Comparison of ENCODE assay signal across 1 cellular context in the genomic region with DNA sequence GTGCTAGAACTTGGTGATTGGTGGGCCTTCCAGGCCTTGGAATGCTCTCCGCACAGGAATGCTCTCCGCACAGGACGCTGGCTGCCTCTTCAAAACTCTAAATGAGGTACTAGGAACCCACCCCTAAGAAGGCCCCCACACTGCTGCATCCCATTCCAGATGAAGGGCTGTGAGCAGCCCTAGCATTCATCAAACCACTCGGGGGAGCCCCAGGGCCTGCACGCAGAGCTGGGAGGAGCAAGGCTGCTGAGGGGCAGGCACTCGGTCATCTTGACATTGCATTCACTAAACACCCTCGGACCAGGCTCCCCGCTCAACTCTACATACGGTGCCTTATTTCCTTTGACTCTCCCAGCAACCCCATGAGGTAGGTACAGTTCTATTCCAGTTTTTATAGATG.
TF ChIP-seq lines count a peak whose summit lies in the region.

No MANE protein-coding gene starts in this region.

TF ChIP-seq in HepG2, 621 proteins besides CTCF, POLR2A, EP300 and RAD21:
- TF ChIP-seq MAF1 (CRISPR knock-in tag; IDR thresholded peaks at IDR 0.05; ENCODE audit: borderline replicate concordance) (no peak), ZNF777 (CRISPR knock-in tag; IDR thresholded peaks at IDR 0.05) (no peak), MTA3 (CRISPR knock-in tag; IDR thresholded peaks at IDR 0.05) (no peak), SOX6 (IDR thresholded peaks at IDR 0.05) (no peak), SOX6 (CRISPR knock-in tag; IDR thresholded peaks at IDR 0.05) (no peak), ZFP36L2 (CRISPR knock-in tag; IDR thresholded peaks at IDR 0.05) (no peak), ZNF350 (CRISPR knock-in tag; IDR thresholded peaks at IDR 0.05; ENCODE audit: borderline replicate concordance, low read depth) (no peak), STAG1 (CRISPR knock-in tag; IDR thresholded peaks at IDR 0.05) (peak; percentile 61), SNAPC2 (CRISPR knock-in tag; IDR thresholded peaks at IDR 0.05) (no peak), KLF16 (CRISPR knock-in tag; IDR thresholded peaks at IDR 0.05) (no peak), GABPB1 (CRISPR knock-in tag; IDR thresholded peaks at IDR 0.05) (no peak)
- TF ChIP-seq, protein P1, sequence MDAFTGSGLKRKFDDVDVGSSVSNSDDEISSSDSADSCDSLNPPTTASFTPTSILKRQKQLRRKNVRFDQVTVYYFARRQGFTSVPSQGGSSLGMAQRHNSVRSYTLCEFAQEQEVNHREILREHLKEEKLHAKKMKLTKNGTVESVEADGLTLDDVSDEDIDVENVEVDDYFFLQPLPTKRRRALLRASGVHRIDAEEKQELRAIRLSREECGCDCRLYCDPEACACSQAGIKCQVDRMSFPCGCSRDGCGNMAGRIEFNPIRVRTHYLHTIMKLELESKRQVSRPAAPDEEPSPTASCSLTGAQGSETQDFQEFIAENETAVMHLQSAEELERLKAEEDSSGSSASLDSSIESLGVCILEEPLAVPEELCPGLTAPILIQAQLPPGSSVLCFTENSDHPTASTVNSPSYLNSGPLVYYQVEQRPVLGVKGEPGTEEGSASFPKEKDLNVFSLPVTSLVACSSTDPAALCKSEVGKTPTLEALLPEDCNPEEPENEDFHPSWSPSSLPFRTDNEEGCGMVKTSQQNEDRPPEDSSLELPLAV (CRISPR knock-in tag; conservative IDR thresholded peaks at IDR 0.05; ENCODE audit: low read depth) = no peak
- TF ChIP-seq, protein P2, sequence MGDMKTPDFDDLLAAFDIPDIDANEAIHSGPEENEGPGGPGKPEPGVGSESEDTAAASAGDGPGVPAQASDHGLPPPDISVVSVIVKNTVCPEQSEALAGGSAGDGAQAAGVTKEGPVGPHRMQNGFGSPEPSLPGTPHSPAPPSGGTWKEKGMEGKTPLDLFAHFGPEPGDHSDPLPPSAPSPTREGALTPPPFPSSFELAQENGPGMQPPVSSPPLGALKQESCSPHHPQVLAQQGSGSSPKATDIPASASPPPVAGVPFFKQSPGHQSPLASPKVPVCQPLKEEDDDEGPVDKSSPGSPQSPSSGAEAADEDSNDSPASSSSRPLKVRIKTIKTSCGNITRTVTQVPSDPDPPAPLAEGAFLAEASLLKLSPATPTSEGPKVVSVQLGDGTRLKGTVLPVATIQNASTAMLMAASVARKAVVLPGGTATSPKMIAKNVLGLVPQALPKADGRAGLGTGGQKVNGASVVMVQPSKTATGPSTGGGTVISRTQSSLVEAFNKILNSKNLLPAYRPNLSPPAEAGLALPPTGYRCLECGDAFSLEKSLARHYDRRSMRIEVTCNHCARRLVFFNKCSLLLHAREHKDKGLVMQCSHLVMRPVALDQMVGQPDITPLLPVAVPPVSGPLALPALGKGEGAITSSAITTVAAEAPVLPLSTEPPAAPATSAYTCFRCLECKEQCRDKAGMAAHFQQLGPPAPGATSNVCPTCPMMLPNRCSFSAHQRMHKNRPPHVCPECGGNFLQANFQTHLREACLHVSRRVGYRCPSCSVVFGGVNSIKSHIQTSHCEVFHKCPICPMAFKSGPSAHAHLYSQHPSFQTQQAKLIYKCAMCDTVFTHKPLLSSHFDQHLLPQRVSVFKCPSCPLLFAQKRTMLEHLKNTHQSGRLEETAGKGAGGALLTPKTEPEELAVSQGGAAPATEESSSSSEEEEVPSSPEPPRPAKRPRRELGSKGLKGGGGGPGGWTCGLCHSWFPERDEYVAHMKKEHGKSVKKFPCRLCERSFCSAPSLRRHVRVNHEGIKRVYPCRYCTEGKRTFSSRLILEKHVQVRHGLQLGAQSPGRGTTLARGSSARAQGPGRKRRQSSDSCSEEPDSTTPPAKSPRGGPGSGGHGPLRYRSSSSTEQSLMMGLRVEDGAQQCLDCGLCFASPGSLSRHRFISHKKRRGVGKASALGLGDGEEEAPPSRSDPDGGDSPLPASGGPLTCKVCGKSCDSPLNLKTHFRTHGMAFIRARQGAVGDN (CRISPR knock-in tag; IDR thresholded peaks at IDR 0.05) = 0 out of 2 replicates have a peak, but pooled peaks have one; percentile 15
- TF ChIP-seq, protein P3, sequence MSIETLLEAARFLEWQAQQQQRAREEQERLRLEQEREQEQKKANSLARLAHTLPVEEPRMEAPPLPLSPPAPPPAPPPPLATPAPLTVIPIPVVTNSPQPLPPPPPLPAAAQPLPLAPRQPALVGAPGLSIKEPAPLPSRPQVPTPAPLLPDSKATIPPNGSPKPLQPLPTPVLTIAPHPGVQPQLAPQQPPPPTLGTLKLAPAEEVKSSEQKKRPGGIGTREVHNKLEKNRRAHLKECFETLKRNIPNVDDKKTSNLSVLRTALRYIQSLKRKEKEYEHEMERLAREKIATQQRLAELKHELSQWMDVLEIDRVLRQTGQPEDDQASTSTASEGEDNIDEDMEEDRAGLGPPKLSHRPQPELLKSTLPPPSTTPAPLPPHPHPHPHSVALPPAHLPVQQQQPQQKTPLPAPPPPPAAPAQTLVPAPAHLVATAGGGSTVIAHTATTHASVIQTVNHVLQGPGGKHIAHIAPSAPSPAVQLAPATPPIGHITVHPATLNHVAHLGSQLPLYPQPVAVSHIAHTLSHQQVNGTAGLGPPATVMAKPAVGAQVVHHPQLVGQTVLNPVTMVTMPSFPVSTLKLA (IDR thresholded peaks at IDR 0.05) = no peak
